ENCODE assay signal across 20 cellular contexts in genomic region chr1:51346086-51346942, GRCh38. TPM values are rescaled to one million over a fixed set of nuclear protein-coding genes. Genes with fewer than 3 reads are reported as not detected.
"Had no signal": no experiment of that assay in that cellular context is flagged by ENCODE, and none has a peak within 500 bp of the region (broad histone marks: within the 10 kb centered on the region; RNA-seq: fewer than 3 reads in every experiment).

No MANE protein-coding gene starts in this region.

- H3K36me3 Mint-ChIP-seq: activated CD4-positive, alpha-beta memory T cell treated with anti-CD3 and anti-CD28 coated beads for 36 hours; activated naive CD4-positive, alpha-beta T cell treated with anti-CD3 and anti-CD28 coated beads, Interleukin-2, amount 50 U/mL, for 24 hours had no signal

- H3K9me3 Mint-ChIP-seq: activated B cell treated with CpG ODN at 0.5 μM for 24 hours; activated CD4-positive, alpha-beta memory T cell treated with anti-CD3 and anti-CD28 coated beads for 36 hours; activated naive CD4-positive, alpha-beta T cell treated with anti-CD3 and anti-CD28 coated beads, Interleukin-2, amount 50 U/mL, for 24 hours; dendritic cell treated with granulocyte-macrophage colony-stimulating factor and Interleukin-4, amounts not matched to agents 40 ng/mL and 50 ng/mL, for 4 days; stimulated activated naive CD8-positive, alpha-beta T cell treated with anti-CD3 and anti-CD28 coated beads, Interleukin-15, Interleukin-2, amounts not matched to agents 100 ng/mL and 50 ng/mL, for 24 hours had no signal

- H3K4me3 Mint-ChIP-seq: activated B cell treated with CpG ODN at 0.5 μM for 24 hours; activated CD4-positive, alpha-beta memory T cell treated with anti-CD3 and anti-CD28 coated beads for 36 hours; activated naive CD4-positive, alpha-beta T cell treated with anti-CD3 and anti-CD28 coated beads, Interleukin-2, amount 50 U/mL, for 24 hours; dendritic cell treated with granulocyte-macrophage colony-stimulating factor and Interleukin-4, amounts not matched to agents 40 ng/mL and 50 ng/mL, for 4 days; stimulated activated naive CD8-positive, alpha-beta T cell treated with anti-CD3 and anti-CD28 coated beads, Interleukin-15, Interleukin-2, amounts not matched to agents 100 ng/mL and 50 ng/mL, for 24 hours had no signal

- ATAC-seq: gastroesophageal sphincter had no signal

- H3K4me3 ChIP-seq: ascending aorta, breast epithelium, gastroesophageal sphincter, heart right ventricle, left ventricle myocardium inferior, prostate gland, skin epidermis, tibial nerve had no signal

- DNase-seq: activated B cell treated with CpG ODN at 0.5 μM for 24 hours; activated CD4-positive, alpha-beta memory T cell treated with anti-CD3 and anti-CD28 coated beads for 36 hours; activated CD4-positive, alpha-beta T cell treated with anti-CD3 and anti-CD28 coated beads for 4 hours; activated gamma-delta T cell; activated T-cell treated with anti-CD3 and anti-CD28 coated beads, Interleukin-2, amount 50 U/mL, for 48 hours; effector CD8-positive, alpha-beta T cell; heart right ventricle; left ventricle myocardium inferior; mammary epithelial cell; right cardiac atrium had no signal

- H3K27ac ChIP-seq: ascending aorta, gastroesophageal sphincter, heart right ventricle, left ventricle myocardium inferior, prostate gland, skin epidermis, tibial nerve had no signal

- H3K36me3 ChIP-seq: ascending aorta, breast epithelium, gastroesophageal sphincter, heart right ventricle, left ventricle myocardium inferior, prostate gland had no signal

- H3K9me3 ChIP-seq: ascending aorta, breast epithelium, gastroesophageal sphincter, heart right ventricle, left ventricle myocardium inferior, prostate gland, tibial nerve had no signal

- H3K27ac Mint-ChIP-seq: activated B cell treated with CpG ODN at 0.5 μM for 24 hours; activated CD4-positive, alpha-beta memory T cell treated with anti-CD3 and anti-CD28 coated beads for 36 hours; activated naive CD4-positive, alpha-beta T cell treated with anti-CD3 and anti-CD28 coated beads, Interleukin-2, amount 50 U/mL, for 24 hours; dendritic cell treated with granulocyte-macrophage colony-stimulating factor and Interleukin-4, amounts not matched to agents 40 ng/mL and 50 ng/mL, for 4 days; stimulated activated naive CD8-positive, alpha-beta T cell treated with anti-CD3 and anti-CD28 coated beads, Interleukin-15, Interleukin-2, amounts not matched to agents 100 ng/mL and 50 ng/mL, for 24 hours had no signal

- H3K4me1 ChIP-seq: breast epithelium, prostate gland had no signal

RNA-seq across cellular contexts. Expression of gene TTC39A, which starts 16.0 kb away (rescaled TPM):
- total RNA-seq: ascending aorta; T-helper 2 cell treated with Interferon-gamma antibody and Interleukin-4, amounts not matched to agents 100 ng/mL and 5 ng/mL, for 36 hours had no signal
